Comparison of ENCODE assay signal across 1 cellular context in genomic region chrX:134622056-134622812, GRCh38.
TF ChIP-seq lines count a peak whose summit lies in the region.

No MANE protein-coding gene starts in this region.

TF ChIP-seq in K562, 482 proteins besides CTCF, POLR2A, EP300 and RAD21 (continued from another document and continues in another):
- TF ChIP-seq, protein P1, sequence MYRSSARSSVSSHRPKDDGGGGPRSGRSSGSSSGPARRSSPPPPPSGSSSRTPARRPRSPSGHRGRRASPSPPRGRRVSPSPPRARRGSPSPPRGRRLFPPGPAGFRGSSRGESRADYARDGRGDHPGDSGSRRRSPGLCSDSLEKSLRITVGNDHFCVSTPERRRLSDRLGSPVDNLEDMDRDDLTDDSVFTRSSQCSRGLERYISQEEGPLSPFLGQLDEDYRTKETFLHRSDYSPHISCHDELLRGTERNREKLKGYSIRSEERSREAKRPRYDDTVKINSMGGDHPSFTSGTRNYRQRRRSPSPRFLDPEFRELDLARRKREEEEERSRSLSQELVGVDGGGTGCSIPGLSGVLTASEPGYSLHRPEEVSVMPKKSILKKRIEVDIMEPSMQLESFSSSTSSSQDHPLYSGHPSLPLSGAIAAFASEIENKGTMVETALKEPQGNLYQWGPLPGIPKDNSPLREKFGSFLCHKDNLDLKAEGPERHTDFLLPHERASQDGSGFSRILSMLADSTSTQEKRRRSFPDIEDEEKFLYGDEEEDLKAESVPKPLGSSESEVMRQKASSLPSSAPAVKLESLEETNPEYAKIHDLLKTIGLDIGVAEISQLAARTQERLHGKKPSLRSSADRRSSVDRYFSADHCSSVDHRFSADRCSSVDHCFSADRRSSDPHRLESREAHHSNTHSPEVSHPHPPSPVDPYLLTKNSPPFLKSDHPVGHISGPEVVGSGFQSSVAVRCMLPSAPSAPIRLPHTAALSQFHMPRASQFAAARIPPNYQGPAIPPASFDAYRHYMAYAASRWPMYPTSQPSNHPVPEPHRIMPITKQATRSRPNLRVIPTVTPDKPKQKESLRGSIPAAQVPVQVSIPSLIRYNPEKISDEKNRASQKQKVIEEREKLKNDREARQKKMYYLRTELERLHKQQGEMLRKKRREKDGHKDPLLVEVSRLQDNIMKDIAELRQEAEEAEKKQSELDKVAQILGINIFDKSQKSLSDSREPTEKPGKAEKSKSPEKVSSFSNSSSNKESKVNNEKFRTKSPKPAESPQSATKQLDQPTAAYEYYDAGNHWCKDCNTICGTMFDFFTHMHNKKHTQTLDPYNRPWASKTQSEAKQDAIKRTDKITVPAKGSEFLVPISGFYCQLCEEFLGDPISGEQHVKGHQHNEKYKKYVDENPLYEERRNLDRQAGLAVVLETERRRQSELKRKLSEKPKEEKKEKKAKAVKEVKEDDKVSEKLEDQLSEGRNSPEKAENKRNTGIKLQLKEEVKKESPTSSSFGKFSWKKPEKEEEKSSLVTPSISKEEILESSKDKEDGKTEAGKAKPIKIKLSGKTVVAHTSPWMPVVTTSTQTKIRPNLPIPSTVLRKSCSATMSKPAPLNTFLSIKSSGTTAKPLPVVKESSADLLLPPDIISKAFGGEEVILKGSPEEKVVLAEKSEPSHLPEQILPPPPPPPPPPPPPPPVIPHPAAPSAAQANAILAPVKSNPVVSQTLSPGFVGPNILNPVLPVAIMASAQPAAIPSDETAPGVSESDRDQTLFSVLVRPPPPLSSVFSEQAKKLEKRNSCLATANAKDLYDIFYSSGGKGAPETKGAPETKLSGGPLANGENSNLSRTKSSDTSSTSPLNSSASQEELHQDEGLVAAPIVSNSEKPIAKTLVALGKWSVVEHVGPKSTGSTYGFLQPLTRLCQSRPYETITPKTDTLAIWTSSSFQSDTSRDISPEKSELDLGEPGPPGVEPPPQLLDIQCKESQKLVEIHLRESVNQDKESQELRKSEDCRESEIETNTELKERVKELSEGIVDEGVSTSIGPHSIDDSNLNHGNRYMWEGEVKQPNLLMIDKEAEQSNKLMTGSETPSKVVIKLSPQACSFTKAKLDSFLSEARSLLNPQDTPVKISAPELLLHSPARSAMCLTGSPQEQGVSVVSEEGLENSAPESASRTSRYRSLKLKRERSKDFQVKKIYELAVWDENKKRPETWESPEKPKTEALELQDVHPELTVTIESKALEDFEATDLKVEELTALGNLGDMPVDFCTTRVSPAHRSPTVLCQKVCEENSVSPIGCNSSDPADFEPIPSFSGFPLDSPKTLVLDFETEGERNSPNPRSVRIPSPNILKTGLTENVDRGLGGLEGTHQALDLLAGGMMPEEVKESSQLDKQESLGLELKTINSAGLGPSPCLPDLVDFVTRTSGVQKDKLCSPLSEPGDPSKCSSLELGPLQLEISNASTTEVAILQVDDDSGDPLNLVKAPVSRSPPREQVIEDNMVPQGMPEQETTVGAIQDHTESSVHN (IDR thresholded peaks at IDR 0.05; ENCODE audit: borderline replicate concordance in 1 of 2, low read depth in 1 of 2): 0 out of 4 replicates have a peak, but pooled peaks of 1 of the 2 experiments have one; percentile 23
- TF ChIP-seq ZBTB26 (CRISPR knock-in tag; IDR thresholded peaks at IDR 0.05) (no peak), TEAD1 (CRISPR knock-in tag; IDR thresholded peaks at IDR 0.05) (0 out of 4 replicates have a peak, but pooled peaks of 1 of the 2 experiments have one; percentile 14), SMARCB1 (IDR thresholded peaks at IDR 0.05; ENCODE audit: insufficient read length, low read depth) (no peak), VEZF1 (CRISPR knock-in tag; IDR thresholded peaks at IDR 0.05) (peak; percentile 97), SRSF9 (IDR thresholded peaks at IDR 0.05; ENCODE audit: borderline replicate concordance, low read depth, low read length) (no peak), ARID1B (IDR thresholded peaks at IDR 0.05) (peak; percentile 64), ZNF583 (CRISPR knock-in tag; IDR thresholded peaks at IDR 0.05) (0 out of 2 replicates have a peak, but pooled peaks have one; percentile 20), HDAC2 (IDR thresholded peaks at IDR 0.05) (0 out of 2 replicates have a peak, but pooled peaks have one; percentile 41), LARP7 (IDR thresholded peaks at IDR 0.05) (no peak), CREM (IDR thresholded peaks at IDR 0.05; ENCODE audit: low read depth) (0 out of 2 replicates have a peak, but pooled peaks have one; percentile 5), CREBBP (IDR thresholded peaks at IDR 0.05; ENCODE audit: low read depth, low read length) (no peak), ZNF395 (CRISPR knock-in tag; IDR thresholded peaks at IDR 0.05) (no peak), ZNF174 (CRISPR knock-in tag; IDR thresholded peaks at IDR 0.05) (no peak), RBM15 (IDR thresholded peaks at IDR 0.05; ENCODE audit: insufficient read depth, low read length) (no peak), TEAD2 (tag; IDR thresholded peaks at IDR 0.05) (peak; percentile 49), NFIX (CRISPR knock-in tag; IDR thresholded peaks at IDR 0.05; ENCODE audit: low read depth) (no peak), PURB (CRISPR knock-in tag; IDR thresholded peaks at IDR 0.05; ENCODE audit: low read depth) (no peak)
- TF ChIP-seq, protein P2, sequence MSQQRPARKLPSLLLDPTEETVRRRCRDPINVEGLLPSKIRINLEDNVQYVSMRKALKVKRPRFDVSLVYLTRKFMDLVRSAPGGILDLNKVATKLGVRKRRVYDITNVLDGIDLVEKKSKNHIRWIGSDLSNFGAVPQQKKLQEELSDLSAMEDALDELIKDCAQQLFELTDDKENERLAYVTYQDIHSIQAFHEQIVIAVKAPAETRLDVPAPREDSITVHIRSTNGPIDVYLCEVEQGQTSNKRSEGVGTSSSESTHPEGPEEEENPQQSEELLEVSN (IDR thresholded peaks at IDR 0.05; ENCODE audit: borderline replicate concordance in 1 of 2, extremely low read depth in 1 of 2, insufficient read depth in 1 of 2, insufficient read length in 1 of 2, low read depth in 1 of 2, low read length in 1 of 2, poor library complexity in 1 of 2, severe bottlenecking in 1 of 2): no peak
- TF ChIP-seq, protein P3, sequence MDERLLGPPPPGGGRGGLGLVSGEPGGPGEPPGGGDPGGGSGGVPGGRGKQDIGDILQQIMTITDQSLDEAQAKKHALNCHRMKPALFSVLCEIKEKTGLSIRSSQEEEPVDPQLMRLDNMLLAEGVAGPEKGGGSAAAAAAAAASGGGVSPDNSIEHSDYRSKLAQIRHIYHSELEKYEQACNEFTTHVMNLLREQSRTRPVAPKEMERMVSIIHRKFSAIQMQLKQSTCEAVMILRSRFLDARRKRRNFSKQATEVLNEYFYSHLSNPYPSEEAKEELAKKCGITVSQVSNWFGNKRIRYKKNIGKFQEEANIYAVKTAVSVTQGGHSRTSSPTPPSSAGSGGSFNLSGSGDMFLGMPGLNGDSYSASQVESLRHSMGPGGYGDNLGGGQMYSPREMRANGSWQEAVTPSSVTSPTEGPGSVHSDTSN (CRISPR knock-in tag; IDR thresholded peaks at IDR 0.05; ENCODE audit: low read depth): no peak
- TF ChIP-seq, protein P3 (tag; conservative IDR thresholded peaks at IDR 0.05; ENCODE audit: low read depth): no peak
- TF ChIP-seq, protein P4, sequence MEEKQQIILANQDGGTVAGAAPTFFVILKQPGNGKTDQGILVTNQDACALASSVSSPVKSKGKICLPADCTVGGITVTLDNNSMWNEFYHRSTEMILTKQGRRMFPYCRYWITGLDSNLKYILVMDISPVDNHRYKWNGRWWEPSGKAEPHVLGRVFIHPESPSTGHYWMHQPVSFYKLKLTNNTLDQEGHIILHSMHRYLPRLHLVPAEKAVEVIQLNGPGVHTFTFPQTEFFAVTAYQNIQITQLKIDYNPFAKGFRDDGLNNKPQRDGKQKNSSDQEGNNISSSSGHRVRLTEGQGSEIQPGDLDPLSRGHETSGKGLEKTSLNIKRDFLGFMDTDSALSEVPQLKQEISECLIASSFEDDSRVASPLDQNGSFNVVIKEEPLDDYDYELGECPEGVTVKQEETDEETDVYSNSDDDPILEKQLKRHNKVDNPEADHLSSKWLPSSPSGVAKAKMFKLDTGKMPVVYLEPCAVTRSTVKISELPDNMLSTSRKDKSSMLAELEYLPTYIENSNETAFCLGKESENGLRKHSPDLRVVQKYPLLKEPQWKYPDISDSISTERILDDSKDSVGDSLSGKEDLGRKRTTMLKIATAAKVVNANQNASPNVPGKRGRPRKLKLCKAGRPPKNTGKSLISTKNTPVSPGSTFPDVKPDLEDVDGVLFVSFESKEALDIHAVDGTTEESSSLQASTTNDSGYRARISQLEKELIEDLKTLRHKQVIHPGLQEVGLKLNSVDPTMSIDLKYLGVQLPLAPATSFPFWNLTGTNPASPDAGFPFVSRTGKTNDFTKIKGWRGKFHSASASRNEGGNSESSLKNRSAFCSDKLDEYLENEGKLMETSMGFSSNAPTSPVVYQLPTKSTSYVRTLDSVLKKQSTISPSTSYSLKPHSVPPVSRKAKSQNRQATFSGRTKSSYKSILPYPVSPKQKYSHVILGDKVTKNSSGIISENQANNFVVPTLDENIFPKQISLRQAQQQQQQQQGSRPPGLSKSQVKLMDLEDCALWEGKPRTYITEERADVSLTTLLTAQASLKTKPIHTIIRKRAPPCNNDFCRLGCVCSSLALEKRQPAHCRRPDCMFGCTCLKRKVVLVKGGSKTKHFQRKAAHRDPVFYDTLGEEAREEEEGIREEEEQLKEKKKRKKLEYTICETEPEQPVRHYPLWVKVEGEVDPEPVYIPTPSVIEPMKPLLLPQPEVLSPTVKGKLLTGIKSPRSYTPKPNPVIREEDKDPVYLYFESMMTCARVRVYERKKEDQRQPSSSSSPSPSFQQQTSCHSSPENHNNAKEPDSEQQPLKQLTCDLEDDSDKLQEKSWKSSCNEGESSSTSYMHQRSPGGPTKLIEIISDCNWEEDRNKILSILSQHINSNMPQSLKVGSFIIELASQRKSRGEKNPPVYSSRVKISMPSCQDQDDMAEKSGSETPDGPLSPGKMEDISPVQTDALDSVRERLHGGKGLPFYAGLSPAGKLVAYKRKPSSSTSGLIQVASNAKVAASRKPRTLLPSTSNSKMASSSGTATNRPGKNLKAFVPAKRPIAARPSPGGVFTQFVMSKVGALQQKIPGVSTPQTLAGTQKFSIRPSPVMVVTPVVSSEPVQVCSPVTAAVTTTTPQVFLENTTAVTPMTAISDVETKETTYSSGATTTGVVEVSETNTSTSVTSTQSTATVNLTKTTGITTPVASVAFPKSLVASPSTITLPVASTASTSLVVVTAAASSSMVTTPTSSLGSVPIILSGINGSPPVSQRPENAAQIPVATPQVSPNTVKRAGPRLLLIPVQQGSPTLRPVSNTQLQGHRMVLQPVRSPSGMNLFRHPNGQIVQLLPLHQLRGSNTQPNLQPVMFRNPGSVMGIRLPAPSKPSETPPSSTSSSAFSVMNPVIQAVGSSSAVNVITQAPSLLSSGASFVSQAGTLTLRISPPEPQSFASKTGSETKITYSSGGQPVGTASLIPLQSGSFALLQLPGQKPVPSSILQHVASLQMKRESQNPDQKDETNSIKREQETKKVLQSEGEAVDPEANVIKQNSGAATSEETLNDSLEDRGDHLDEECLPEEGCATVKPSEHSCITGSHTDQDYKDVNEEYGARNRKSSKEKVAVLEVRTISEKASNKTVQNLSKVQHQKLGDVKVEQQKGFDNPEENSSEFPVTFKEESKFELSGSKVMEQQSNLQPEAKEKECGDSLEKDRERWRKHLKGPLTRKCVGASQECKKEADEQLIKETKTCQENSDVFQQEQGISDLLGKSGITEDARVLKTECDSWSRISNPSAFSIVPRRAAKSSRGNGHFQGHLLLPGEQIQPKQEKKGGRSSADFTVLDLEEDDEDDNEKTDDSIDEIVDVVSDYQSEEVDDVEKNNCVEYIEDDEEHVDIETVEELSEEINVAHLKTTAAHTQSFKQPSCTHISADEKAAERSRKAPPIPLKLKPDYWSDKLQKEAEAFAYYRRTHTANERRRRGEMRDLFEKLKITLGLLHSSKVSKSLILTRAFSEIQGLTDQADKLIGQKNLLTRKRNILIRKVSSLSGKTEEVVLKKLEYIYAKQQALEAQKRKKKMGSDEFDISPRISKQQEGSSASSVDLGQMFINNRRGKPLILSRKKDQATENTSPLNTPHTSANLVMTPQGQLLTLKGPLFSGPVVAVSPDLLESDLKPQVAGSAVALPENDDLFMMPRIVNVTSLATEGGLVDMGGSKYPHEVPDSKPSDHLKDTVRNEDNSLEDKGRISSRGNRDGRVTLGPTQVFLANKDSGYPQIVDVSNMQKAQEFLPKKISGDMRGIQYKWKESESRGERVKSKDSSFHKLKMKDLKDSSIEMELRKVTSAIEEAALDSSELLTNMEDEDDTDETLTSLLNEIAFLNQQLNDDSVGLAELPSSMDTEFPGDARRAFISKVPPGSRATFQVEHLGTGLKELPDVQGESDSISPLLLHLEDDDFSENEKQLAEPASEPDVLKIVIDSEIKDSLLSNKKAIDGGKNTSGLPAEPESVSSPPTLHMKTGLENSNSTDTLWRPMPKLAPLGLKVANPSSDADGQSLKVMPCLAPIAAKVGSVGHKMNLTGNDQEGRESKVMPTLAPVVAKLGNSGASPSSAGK (IDR thresholded peaks at IDR 0.05): no peak
